In genomic region chr5:38384396-38384795, GRCh38 we compare ENCODE assay signal across 23 cellular contexts.
DNase-seq lines count a peak whose midpoint lies in the region; ATAC-seq, FAIRE-seq and TF ChIP-seq lines count a peak whose summit lies in the region.
"Had no signal": no experiment of that assay in that cellular context is flagged by ENCODE, and none has a peak within 500 bp of the region (broad histone marks: within the 10 kb centered on the region; RNA-seq: fewer than 3 reads in every experiment).

No MANE protein-coding gene starts in this region.

- no peak overlapping the region for H2BK15ac ChIP-seq in H1 (ENCODE audit: low read length)

- no peak overlapping the region for H4K91ac ChIP-seq in H1 (replicated peaks; ENCODE audit: insufficient read length, low read length)

- POLR2A ChIA-PET in H1 (lab: Charles Lee; ENCODE audit: partially characterized antibody), result interaction anchor here (1.2 kb wide), 1 partner anchor 11 kb away, joined by 3 read pairs; no protein-coding TSS in a partner anchor

- H4K5ac ChIP-seq in H1 (ENCODE audit: insufficient read length, low read depth, low read length), result no peak overlapping the region

- H3K4me3 ChIP-seq in H1 (ENCODE audit: extremely low read depth in 1 of 4, insufficient read depth in 2 of 4, low read depth in 3 of 4, low read length in 4 of 4) (no peak overlapping the region), ascending aorta (no peak overlapping the region)
- H3K4me3 ChIP-seq: GM12878 had no signal

- peaks cover 0 to 7% (median 6%) of the 10 kb centered on the region in 4 experiments; a peak in 3 of 7 replicates for H3K4me1 ChIP-seq in H1 (replicated peaks in 1 of 4; ENCODE audit: control insufficient read depth in 3 of 4, insufficient read depth in 4 of 4, low read length in 3 of 4)
- no peaks in the 10 kb centered on the region for H3K4me1 ChIP-seq in ascending aorta
- H3K4me1 ChIP-seq: BE2C, Caco-2 had no signal

- no peak overlapping the region for H3K56ac ChIP-seq in H1 (replicated peaks; ENCODE audit: insufficient read length, low read depth, low read length)

- H2BK20ac ChIP-seq in H1 (ENCODE audit: low read length), result no peak overlapping the region

- no peaks in the 10 kb centered on the region for H3K79me2 ChIP-seq in H1 (ENCODE audit: control insufficient read depth in 1 of 2, insufficient read depth in 2 of 2, low read length in 2 of 2)

- peak overlapping the region; percentile 58; the same call in 1 of the 2 replicates for H2AFZ ChIP-seq in H1 (ENCODE audit: low read length)

- no peaks in the 10 kb centered on the region for H4K20me1 ChIP-seq in H1 (replicated peaks in 1 of 2; ENCODE audit: control insufficient read depth in 1 of 2, insufficient read depth in 2 of 2, low read length in 2 of 2)

- ATAC-seq in Right ventricle myocardium inferior (peak; percentile 26), left ventricle myocardium superior (no peak), GM18868 (IDR thresholded peaks at IDR 0.05; ENCODE audit: unreplicated experiment) (no peak)
- ATAC-seq: GM12878 had no signal

- H3K27me3 ChIP-seq in H1 (replicated peaks in 1 of 4; ENCODE audit: control insufficient read depth in 3 of 4, extremely low read depth in 1 of 4, insufficient read depth in 3 of 4, low read length in 3 of 4) (no peaks in the 10 kb centered on the region), ascending aorta (no peaks in the 10 kb centered on the region)
- H3K27me3 ChIP-seq: BE2C had no signal

- intact Hi-C loops in Right ventricle myocardium inferior (cut with DNase I), result no loop called here
- intact Hi-C loops in left ventricle myocardium superior (cut with micrococcal nuclease), result no loop called here
- intact Hi-C loops in ascending aorta (cut with DNase I), result loop anchor here (5.0 kb wide), 1 partner anchor 58 kb away; no protein-coding TSS in a partner anchor

- no peaks in the 10 kb centered on the region for H3K79me1 ChIP-seq in H1 (ENCODE audit: low read depth, low read length)

- H3K4me2 ChIP-seq in H1 (ENCODE audit: insufficient read depth in 1 of 2, low read depth in 2 of 2, low read length in 2 of 2), result no peak overlapping the region

- peak overlapping the region; percentile 35; the same call in 1 of the 2 replicates for H2BK12ac ChIP-seq in H1 (ENCODE audit: low read depth, low read length)

- no peak overlapping the region for H4K8ac ChIP-seq in H1 (ENCODE audit: extremely low read depth, insufficient read depth, low read length)

- TF ChIP-seq CTCF in H1 (IDR thresholded peaks at IDR 0.05; ENCODE audit: control extremely low read depth in 1 of 3, insufficient read depth in 1 of 3, low read depth in 1 of 3, low read length in 3 of 3), result no peak
- TF ChIP-seq CTCF in ascending aorta (IDR thresholded peaks at IDR 0.05), result no peak

- H3K14ac ChIP-seq in H1 (ENCODE audit: insufficient read length), result no peak overlapping the region

- DNase-seq in Right ventricle myocardium inferior (ENCODE audit: missing footprints) (no peak), left ventricle myocardium superior (no peak), H1 (ENCODE audit: low read depth in 1 of 2, low spot score in 2 of 2) (no peak), myocyte (ENCODE audit: low read depth) (peak; percentile 64), urothelium cell line (ENCODE audit: low spot score) (no peak), ascending aorta (ENCODE audit: low spot score in 2 of 2) (no peak), NK-92 (lab: John Stamatoyannopoulos, UW; ENCODE audit: unreplicated experiment) (no peak)
- DNase-seq: 8988T; BE2C; Caco-2; CD4-positive, alpha-beta T cell; DND-41; EL; HCEC 1CT; HFFc6; IMR-90; KBM-7 had no signal

- 84% methylated on average over 3 of the region's 3 CpGs; no CpG with 5 or more reads in 1 of the 2 experiments for WGBS in H1 (ENCODE audit: extremely low coverage in 1 of 2, insufficient coverage in 1 of 2, insufficient read length in 1 of 2, insufficient replicate concordance in 2 of 2, low coverage in 1 of 2, low lambda C conversion rate in 2 of 2, missing lambda C conversion rate in 1 of 2), 2 experiments

- H3K9me3 ChIP-seq in H1 (ENCODE audit: insufficient read depth in 2 of 2, low read depth in 1 of 2, low read length in 1 of 2) (no peaks in the 10 kb centered on the region), ascending aorta (no peaks in the 10 kb centered on the region)
- H3K9me3 ChIP-seq: BE2C, Caco-2 had no signal

- CTCF ChIA-PET in H1 (lab: Charles Lee; ENCODE audit: partially characterized antibody), result interaction anchor here (0.9 to 4.2 kb wide), 9 partner anchors 20 to 463 kb away, joined by 3 to 25 read pairs (median 4); no protein-coding TSS in a partner anchor

- TF ChIP-seq EP300 in H1 (IDR thresholded peaks at IDR 0.05; ENCODE audit: borderline replicate concordance in 1 of 2, low read depth in 2 of 2, low read length in 2 of 2), result no peak

- no peak overlapping the region for H3K18ac ChIP-seq in H1 (ENCODE audit: extremely low read depth, low read length)

- FAIRE-seq in H1 (lab: Jason Lieb, UNC) (no peak), urothelium cell line (lab: Jason Lieb, UNC) (peak; percentile 55)
- FAIRE-seq: GM12878, GM19239, H54, HTR-8/SVneo had no signal

- 0 out of 7 replicates have a peak overlapping the region, but pooled peaks of 1 of the 4 experiments have one; percentile 42 for H3K9ac ChIP-seq in H1 (replicated peaks in 1 of 4; ENCODE audit: extremely low read depth in 1 of 4, low read depth in 3 of 4, low read length in 3 of 4)

- no peak overlapping the region for H3K27ac ChIP-seq in H1 (ENCODE audit: low read depth, low read length)
- H3K27ac ChIP-seq in ascending aorta, result no peak overlapping the region
- H3K27ac ChIP-seq: C4-2B had no signal

- H2BK120ac ChIP-seq in H1 (replicated peaks; ENCODE audit: low read depth, low read length), result no peak overlapping the region

- no peak overlapping the region for H3K23ac ChIP-seq in H1 (ENCODE audit: insufficient read length)

- no peak for TF ChIP-seq RAD21 in H1 (IDR thresholded peaks at IDR 0.05 in 1 of 2, conservative IDR thresholded peaks at IDR 0.05 in 1 of 2; ENCODE audit: low read depth in 2 of 2, low read length in 2 of 2)

- H2AK5ac ChIP-seq in H1 (ENCODE audit: low read depth, low read length), result no peak overlapping the region

- no peaks in the 10 kb centered on the region for H3K23me2 ChIP-seq in H1 (ENCODE audit: low read depth, low read length)

- TF ChIP-seq POLR2A in H1 (IDR thresholded peaks at IDR 0.05; ENCODE audit: control extremely low read depth in 1 of 2, low read depth in 2 of 2, low read length in 2 of 2), result no peak

- no peak overlapping the region for H3K4ac ChIP-seq in H1 (replicated peaks; ENCODE audit: insufficient read length, low read depth, low read length)

- H2BK5ac ChIP-seq in H1 (ENCODE audit: low read depth, low read length), result no peak overlapping the region

- H3K36me3 ChIP-seq in H1 (ENCODE audit: control insufficient read depth in 2 of 4, insufficient read depth in 4 of 4, low read length in 3 of 4), result no peaks in the 10 kb centered on the region
- no peaks in the 10 kb centered on the region for H3K36me3 ChIP-seq in ascending aorta
- H3K36me3 ChIP-seq: BE2C had no signal

TF ChIP-seq in H1, 55 proteins besides CTCF, POLR2A, EP300 and RAD21:
- no peak for TF ChIP-seq CBX8 (IDR thresholded peaks at IDR 0.05; ENCODE audit: borderline replicate concordance, low read depth, low read length)
TF ChIP-seq in H1: peak in this region for 0.
